Comparison of ENCODE assay signal across 19 cellular contexts in the genomic region with DNA sequence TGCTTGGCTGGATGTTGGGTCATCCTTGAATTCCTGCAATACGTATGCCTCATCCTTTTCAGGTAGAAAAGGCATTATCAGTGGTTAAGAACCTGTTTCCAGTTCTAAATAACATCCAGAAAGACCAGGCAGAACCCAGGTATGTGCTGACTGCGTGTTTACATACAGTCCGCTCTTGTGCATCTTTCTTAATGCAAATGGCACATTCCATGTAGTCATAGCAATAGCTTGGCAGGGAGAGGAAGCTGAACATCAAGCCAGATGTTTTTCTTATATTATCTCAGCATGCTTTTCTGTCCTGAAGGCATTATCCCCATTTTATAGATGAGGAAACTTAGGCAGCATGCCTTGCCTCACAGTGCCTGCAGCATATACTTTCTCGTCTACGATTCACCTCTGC. TPM values are rescaled to one million over a fixed set of nuclear protein-coding genes. Genes with fewer than 3 reads are reported as not detected.
DNase-seq lines count a peak whose midpoint lies in the region; ATAC-seq and TF ChIP-seq lines count a peak whose summit lies in the region.
"Had no signal": no experiment of that assay in that cellular context is flagged by ENCODE, and none has a peak within 500 bp of the region (broad histone marks: within the 10 kb centered on the region; RNA-seq: fewer than 3 reads in every experiment).

No MANE protein-coding gene starts in this region.

- H3K4me3 ChIP-seq in BJ (ENCODE audit: low read depth, low read length) (peak overlapping the region; percentile 97), esophagus muscularis mucosa (peak overlapping the region; percentile 66 to 79 (median 76)), neuron (ENCODE audit: low read length) (peak overlapping the region; percentile 57), ovary (no peak overlapping the region)

- no peak for DNase-seq in BJ (ENCODE audit: low read depth)
- DNase-seq in M059J (ENCODE audit: low read depth) = peak; percentile 7
- no peak for DNase-seq in esophagus muscularis mucosa (ENCODE audit: extremely low spot score)
- no peak for DNase-seq in posterior cingulate gyrus
- no peak for DNase-seq in ovary
- DNase-seq: activated CD8-positive, alpha-beta memory T cell treated with anti-CD3 and anti-CD28 coated beads, Interleukin-2, amount 10 ng/mL, durations not matched to agents 7 days and 5 days; cerebellar nuclear complex; COR-L47; erythroblast; mesendoderm; NCI-H1105; NCI-H524; psoas muscle; stimulated activated CD4-positive, alpha-beta T cell treated with anti-CD3 and anti-CD28 coated beads, Interleukin-4, amount 100 ng/mL, for 4 hours; stimulated activated naive CD4-positive, alpha-beta T cell had no signal

- intact Hi-C loops in esophagus muscularis mucosa (cut with DNase I) (no loop called here), posterior cingulate gyrus (cut with DNase I) (no loop called here), ovary (cut with DNase I) (no loop called here)

- 43% methylated on average over 5 of the region's 5 CpGs for WGBS in esophagus muscularis mucosa
- WGBS in ovary, 3 donors = 88 to 91% (median 91%) methylated on average over 5 of the region's 5 CpGs

- H3K27ac ChIP-seq in esophagus muscularis mucosa (replicated peaks in 1 of 4) = no peak overlapping the region
- no peak overlapping the region for H3K27ac ChIP-seq in ovary
- H3K27ac ChIP-seq: psoas muscle had no signal

- POLR2A ChIA-PET in BJ (lab: Charles Lee) = interaction anchor here (0.8 kb wide), 1 partner anchor 145 kb away, joined by 3 read pairs; no protein-coding TSS in a partner anchor

- TF ChIP-seq POLR2A in esophagus muscularis mucosa (IDR thresholded peaks at IDR 0.05; ENCODE audit: low read depth) (no peak), ovary (IDR thresholded peaks at IDR 0.05) (no peak)

- H3K36me3 ChIP-seq in BJ (ENCODE audit: control insufficient read depth, insufficient read depth, low read length) (no peaks in the 10 kb centered on the region), esophagus muscularis mucosa (no peaks in the 10 kb centered on the region), neuron (ENCODE audit: insufficient read depth, low read length) (no peaks in the 10 kb centered on the region), ovary (no peaks in the 10 kb centered on the region)

- H3K27me3 ChIP-seq in BJ (ENCODE audit: control insufficient read depth, insufficient read depth, low read length) = no peaks in the 10 kb centered on the region
- H3K27me3 ChIP-seq in esophagus muscularis mucosa = no peaks in the 10 kb centered on the region
- H3K27me3 ChIP-seq in neuron (ENCODE audit: insufficient read depth, low read length) = no peaks in the 10 kb centered on the region
- H3K27me3 ChIP-seq in ovary = no peaks in the 10 kb centered on the region

- no peak for TF ChIP-seq EP300 in esophagus muscularis mucosa (IDR thresholded peaks at IDR 0.05)
- no peak for TF ChIP-seq EP300 in ovary (IDR thresholded peaks at IDR 0.05)

- ATAC-seq in HG03571 (IDR thresholded peaks at IDR 0.05; ENCODE audit: unreplicated experiment) (no peak), GM21619 (IDR thresholded peaks at IDR 0.05; ENCODE audit: unreplicated experiment) (no peak)
- ATAC-seq: activated CD8-positive, alpha-beta memory T cell treated with anti-CD3 and anti-CD28 coated beads, Interleukin-2, amount 10 ng/mL, durations not matched to agents 7 days and 5 days; activated naive CD4-positive, alpha-beta T cell treated with anti-CD3 and anti-CD28 coated beads, Interleukin-2, amount 50 U/mL, for 72 hours; psoas muscle had no signal

- no peak overlapping the region for H2AFZ ChIP-seq in neuron (ENCODE audit: low read depth, low read length)

- H3K9me3 ChIP-seq in esophagus muscularis mucosa (no peaks in the 10 kb centered on the region), neuron (ENCODE audit: low read length) (peaks cover 4% of the 10 kb centered on the region), ovary (no peaks in the 10 kb centered on the region)
- H3K9me3 ChIP-seq: psoas muscle had no signal

- TF ChIP-seq CTCF in BJ (IDR thresholded peaks at IDR 0.05; ENCODE audit: insufficient read depth, low read depth, low read length) = no peak
- no peak for TF ChIP-seq CTCF in esophagus muscularis mucosa (IDR thresholded peaks at IDR 0.05)
- TF ChIP-seq CTCF in ovary (IDR thresholded peaks at IDR 0.05) = no peak

- H3K4me1 ChIP-seq in esophagus muscularis mucosa (peaks cover 23 to 53% (median 39%) of the 10 kb centered on the region in 4 donors), neuron (ENCODE audit: insufficient read depth, low read length) (peaks cover 26% of the 10 kb centered on the region), ovary (ENCODE audit: insufficient read depth) (peaks cover 4% of the 10 kb centered on the region)
- H3K4me1 ChIP-seq: psoas muscle had no signal

- CTCF ChIA-PET in BJ (lab: Yijun Ruan, JAX) = interaction anchor here (1.0 to 3.3 kb wide), 4 partner anchors 72 to 163 kb away, joined by 3 to 24 read pairs (median 12); no protein-coding TSS in a partner anchor

RNA-seq across cellular contexts. Expression of gene DCLK2, which starts 2.1 kb away (rescaled TPM):
- 38.1 and 38.8 TPM in 2 replicates for polyA plus RNA-seq in BJ (2011; rRNA removed)
- 93.4 and 95.3 TPM in 2 replicates for polyA minus RNA-seq in BJ (2011; rRNA and poly(A)+ RNA removed)
- 14.8 and 18.2 TPM in 2 replicates for total RNA-seq in M059J (2014; rRNA removed; shearing (Covaris generic))
- 10 to 100 TPM; 15.4 to 29.3 (median 19.3) TPM for total RNA-seq in esophagus muscularis mucosa
- total RNA-seq in ovary = 1 to 10 TPM; 4.4 to 9.8 (median 7.2) TPM
- 1 to 10 TPM; 5.0 to 8.0 TPM for polyA plus RNA-seq in ovary
- total RNA-seq: activated naive CD4-positive, alpha-beta T cell treated with anti-CD3 and anti-CD28 coated beads, Interleukin-2, amount 50 U/mL, for 72 hours had no signal
